In genomic region chr1:47333578-47333921, GRCh38 we compare ENCODE assay signal across 8 cellular contexts. TPM values are rescaled to one million over a fixed set of nuclear protein-coding genes. Genes with fewer than 3 reads are reported as not detected.
A peak's percentile ranks its signal among the peaks of the same experiment; 100 is the strongest.
DNase-seq lines count a peak whose midpoint lies in the region; ATAC-seq, FAIRE-seq and TF ChIP-seq lines count a peak whose summit lies in the region.

TSS of gene CMPK1 (plus strand) at chr1:47333790. CDS start at chr1:47333946, 156 bp downstream.

- H3K79me2 ChIP-seq in DOHH2 (ENCODE audit: control insufficient read depth, low read length) (peaks cover 59% of the 10 kb centered on the region), KMS-11 (ENCODE audit: insufficient read depth, low read depth) (peaks cover 39% of the 10 kb centered on the region), fibroblast of lung (ENCODE audit: control insufficient read depth, insufficient read depth, low read length) (peaks cover 32% of the 10 kb centered on the region)

- peak; percentile 46 for TF ChIP-seq CTCF in DOHH2 (IDR thresholded peaks at IDR 0.05; ENCODE audit: low read depth, low read length, poor library complexity, severe bottlenecking)
- no peak for TF ChIP-seq CTCF in KMS-11 (conservative IDR thresholded peaks at IDR 0.05; ENCODE audit: low read depth, low read length)
- peak in 1 of 2 donors; percentile 25 for TF ChIP-seq CTCF in fibroblast of lung (conservative IDR thresholded peaks at IDR 0.05 in 1 of 2, IDR thresholded peaks at IDR 0.05 in 1 of 2; ENCODE audit: low read depth in 1 of 2, low read length in 2 of 2)

- H3K9ac ChIP-seq in KMS-11 (peak within 1 kb of the TSS; percentile 86), fibroblast of lung (ENCODE audit: insufficient read depth, low read length) (peak within 1 kb of the TSS; percentile 93)

- peak; percentile 79 for ATAC-seq in GM21825 (IDR thresholded peaks at IDR 0.05; ENCODE audit: unreplicated experiment)
- peak; percentile 73 to 75 for ATAC-seq in naive thymus-derived CD8-positive, alpha-beta T cell

- no peaks in the 10 kb centered on the region for H3K27me3 ChIP-seq in DOHH2 (ENCODE audit: control insufficient read depth, low read length)
- H3K27me3 ChIP-seq in KMS-11 (ENCODE audit: insufficient read depth, low read depth), result no peaks in the 10 kb centered on the region
- H3K27me3 ChIP-seq in fibroblast of lung (ENCODE audit: control insufficient read depth, insufficient read depth, low read length), result no peaks in the 10 kb centered on the region

- peaks cover 0 to 2% (median 0%) of the 10 kb centered on the region in 3 donors for H3K36me3 Mint-ChIP-seq in naive thymus-derived CD8-positive, alpha-beta T cell

- H3K36me3 ChIP-seq in DOHH2 (ENCODE audit: control insufficient read depth, low read length) (peaks cover 13% of the 10 kb centered on the region), KMS-11 (ENCODE audit: insufficient read depth) (no peaks in the 10 kb centered on the region), fibroblast of lung (ENCODE audit: control insufficient read depth, insufficient read depth, low read length) (no peaks in the 10 kb centered on the region)

- no peaks in the 10 kb centered on the region for H3K9me3 Mint-ChIP-seq in naive thymus-derived CD8-positive, alpha-beta T cell

- peaks cover 4 to 24% (median 21%) of the 10 kb centered on the region in 4 donors for H3K4me1 Mint-ChIP-seq in naive thymus-derived CD8-positive, alpha-beta T cell

- FAIRE-seq in RCC 7860 (lab: Jason Lieb, UNC), result peak; percentile 2

- DNase-seq in RCC 7860 (ENCODE audit: low spot score), result peak; percentile 82
- peak; percentile 71 for DNase-seq in activated T-helper 1 cell treated with Interleukin-2 at 50 U/mL for 16 hours (ENCODE audit: low read depth)
- DNase-seq in fibroblast of lung (ENCODE audit: low read depth in 2 of 2), result peak; percentile 84 to 85
- peak; percentile 45 to 77 (median 66) for DNase-seq in naive thymus-derived CD8-positive, alpha-beta T cell
- peak; percentile 52 to 74 (median 68) for DNase-seq in stimulated activated naive CD4-positive, alpha-beta T cell (lab: John Stamatoyannopoulos, UW)

- H4K20me1 ChIP-seq in DOHH2 (ENCODE audit: control insufficient read depth, insufficient read depth, low read depth, low read length) (peaks cover 7% of the 10 kb centered on the region; the same call in 1 of the 2 replicates), KMS-11 (ENCODE audit: insufficient read depth) (no peaks in the 10 kb centered on the region), fibroblast of lung (ENCODE audit: control insufficient read depth, extremely low read depth, insufficient read depth, low read length) (no peaks in the 10 kb centered on the region)

- no peaks in the 10 kb centered on the region for H3K27me3 Mint-ChIP-seq in naive thymus-derived CD8-positive, alpha-beta T cell

- H3K9me3 ChIP-seq in DOHH2 (ENCODE audit: control insufficient read depth, insufficient read depth, low read length) (no peaks in the 10 kb centered on the region), fibroblast of lung (ENCODE audit: control insufficient read depth, insufficient read depth, low read depth, low read length) (no peaks in the 10 kb centered on the region)

- H3K27ac ChIP-seq in DOHH2 (ENCODE audit: low read depth, low read length) (peak within 1 kb of the TSS; percentile 85), KMS-11 (peak within 1 kb of the TSS; percentile 88), fibroblast of lung (ENCODE audit: insufficient read depth, low read length) (peak within 1 kb of the TSS; percentile 85)

- H3K27ac Mint-ChIP-seq in naive thymus-derived CD8-positive, alpha-beta T cell, result peak within 1 kb of the TSS; percentile 74 to 96 (median 92)

- peak within 1 kb of the TSS in 7 of 10 donors; percentile 88 to 95 (median 92) for H3K4me3 Mint-ChIP-seq in naive thymus-derived CD8-positive, alpha-beta T cell

- POLR2A ChIA-PET in naive thymus-derived CD8-positive, alpha-beta T cell (lab: Charles Lee), result interaction anchor here (0.6 to 2.4 kb wide), 8 partner anchors 9 to 1139 kb away, joined by 3 to 37 read pairs (median 4); partner anchors contain the start of genes FOXD2, SPATA6 and STIL

- H3K4me1 ChIP-seq in DOHH2 (ENCODE audit: control insufficient read depth, low read length) (peaks cover 37% of the 10 kb centered on the region), KMS-11 (ENCODE audit: low read depth, poor library complexity, severe bottlenecking) (peaks cover 28% of the 10 kb centered on the region), fibroblast of lung (ENCODE audit: control insufficient read depth, extremely low read depth, insufficient read depth, low read length) (no peaks in the 10 kb centered on the region)

- H3K4me3 ChIP-seq in DOHH2 (ENCODE audit: low read length) (peak within 1 kb of the TSS; percentile 83), KMS-11 (IDR thresholded peaks at IDR 0.05; ENCODE audit: insufficient read depth, low read depth, low read length) (peak within 1 kb of the TSS; percentile 72), fibroblast of lung (replicated peaks in 1 of 4; ENCODE audit: control extremely low read depth in 1 of 4, insufficient read depth in 1 of 4, low read depth in 3 of 4, low read length in 4 of 4) (peak within 1 kb of the TSS; percentile 53 to 96 (median 77))

- H2AFZ ChIP-seq in KMS-11 (ENCODE audit: low read depth), result peak within 1 kb of the TSS; percentile 82
- H2AFZ ChIP-seq in fibroblast of lung (ENCODE audit: low read length), result peak within 1 kb of the TSS; percentile 79

- H3F3A ChIP-seq in DOHH2 (ENCODE audit: control insufficient read depth, insufficient read depth), result peaks cover 12% of the 10 kb centered on the region

- H3K4me2 ChIP-seq in DOHH2 (ENCODE audit: low read length) (peak within 1 kb of the TSS; percentile 80), KMS-11 (peak within 1 kb of the TSS; percentile 93), fibroblast of lung (ENCODE audit: extremely low read depth, insufficient read depth, low read length) (peak within 1 kb of the TSS; percentile 98)

- no peaks in the 10 kb centered on the region for H3K9me2 ChIP-seq in DOHH2 (replicated peaks; ENCODE audit: control insufficient read depth, low read length)

RNA-seq across cellular contexts. Expression of gene CMPK1, which starts in this region (rescaled TPM):
- total RNA-seq in fibroblast of lung, result 65.1 and 66.8 TPM in 2 replicates
- polyA plus RNA-seq in fibroblast of lung, result 63.7 and 87.4 TPM in 2 replicates
- polyA plus RNA-seq in fibroblast of lung (2012), result 62.9 and 82.8 TPM in 2 replicates
- 1.0 and 2.9 TPM in 2 replicates for polyA minus RNA-seq in fibroblast of lung (ENCODE audit: low replicate concordance)
- total RNA-seq in naive thymus-derived CD8-positive, alpha-beta T cell, result 100 to 1,000 TPM; 115 to 116 TPM
- 100 to 1,000 TPM; 142 to 189 (median 153) TPM for polyA plus RNA-seq in naive thymus-derived CD8-positive, alpha-beta T cell

Comparison
In these comparisons a context has a peak if more than half of its experiments do, and no peak if none do; other contexts are left out.
1. Peak in every context shown above with its lines: DNase-seq, ATAC-seq, H3K4me3 ChIP-seq and H3K27ac ChIP-seq.